Comparison of ENCODE assay signal across 16 cellular contexts in genomic region chr3:171374661-171375285, GRCh38.
DNase-seq lines count a peak whose midpoint lies in the region; ATAC-seq and TF ChIP-seq lines count a peak whose summit lies in the region.
"Had no signal": no experiment of that assay in that cellular context is flagged by ENCODE, and none has a peak within 500 bp of the region (broad histone marks: within the 10 kb centered on the region; RNA-seq: fewer than 3 reads in every experiment).

No MANE protein-coding gene starts in this region.

- H4K20me1 ChIP-seq in mammary epithelial cell (ENCODE audit: insufficient read depth, low read length): no peaks in the 10 kb centered on the region

- no peak overlapping the region for H3K27ac Mint-ChIP-seq in osteocyte (ENCODE audit: unreplicated experiment)
- H3K27ac Mint-ChIP-seq: stimulated activated naive B cell treated with anti-CD40 and anti-IgM and Interleukin-4, amounts not matched to agents 10 μg/mL and 1 μg/mL and 100 μg/mL, for 72 hours had no signal

- H3K4me1 Mint-ChIP-seq in osteocyte (ENCODE audit: unreplicated experiment): peaks cover 23% of the 10 kb centered on the region
- H3K4me1 Mint-ChIP-seq: stimulated activated naive B cell treated with anti-CD40 and anti-IgM and Interleukin-4, amounts not matched to agents 10 μg/mL and 1 μg/mL and 100 μg/mL, for 72 hours had no signal

- H3K4me3 ChIP-seq in MG63: no peak overlapping the region
- no peak overlapping the region for H3K4me3 ChIP-seq in mammary epithelial cell (replicated peaks in 1 of 3; ENCODE audit: insufficient read depth in 1 of 3, low read depth in 2 of 3, low read length in 3 of 3)
- H3K4me3 ChIP-seq: body of pancreas, gastroesophageal sphincter had no signal

- intact Hi-C loops in mammary epithelial cell (cut with micrococcal nuclease) (no loop called here), Right ventricle myocardium inferior (cut with DNase I) (no loop called here)

- no peak overlapping the region for H2AFZ ChIP-seq in mammary epithelial cell (ENCODE audit: low read depth, low read length)

- TF ChIP-seq CTCF in mammary epithelial cell (conservative IDR thresholded peaks at IDR 0.05 in 1 of 2, IDR thresholded peaks at IDR 0.05 in 1 of 2; ENCODE audit: extremely low read depth in 1 of 2, insufficient read depth in 1 of 2, low read depth in 1 of 2, low read length in 2 of 2): no peak
- TF ChIP-seq CTCF in osteocyte (IDR thresholded peaks at IDR 0.05): no peak

- H3K27me3 ChIP-seq in MG63 (no peaks in the 10 kb centered on the region; the same call in 1 of the 2 replicates), mammary epithelial cell (ENCODE audit: insufficient read depth, low read length) (no peaks in the 10 kb centered on the region)
- H3K27me3 ChIP-seq: body of pancreas, gastroesophageal sphincter, neutrophil had no signal

- dilution Hi-C loops in mammary epithelial cell (cut with HindIII; ENCODE audit: low sequenced_read_pairs): no loop called here

- H3K27me3 Mint-ChIP-seq in osteocyte (ENCODE audit: unreplicated experiment): no peaks in the 10 kb centered on the region
- H3K27me3 Mint-ChIP-seq: CD4-positive, CD25-positive, alpha-beta regulatory T cell; stimulated activated naive B cell treated with anti-CD40 and anti-IgM and Interleukin-4, amounts not matched to agents 10 μg/mL and 1 μg/mL and 100 μg/mL, for 72 hours had no signal

- peak overlapping the region; percentile 8 for H3K4me2 ChIP-seq in mammary epithelial cell (ENCODE audit: insufficient read depth, low read depth, low read length)

- peak overlapping the region; percentile 20 for H3K27ac ChIP-seq in mammary epithelial cell (ENCODE audit: insufficient read depth, low read depth, low read length)

- H3K9me3 ChIP-seq in MG63 (no peaks in the 10 kb centered on the region), mammary epithelial cell (replicated peaks; ENCODE audit: insufficient read depth, low read length) (no peaks in the 10 kb centered on the region)
- H3K9me3 ChIP-seq: body of pancreas, gastroesophageal sphincter, neutrophil had no signal

- in situ Hi-C loops in mammary epithelial cell (cut with MboI; ENCODE audit: low sequenced_read_pairs in 2 of 2): no loop called here

- BruUV-seq in mammary epithelial cell (replicated peaks; lab: Mats Ljungman, UMichigan): no TSS peak

- H3K79me2 ChIP-seq in mammary epithelial cell (ENCODE audit: insufficient read depth, low read length): no peaks in the 10 kb centered on the region

- H3K36me3 ChIP-seq in MG63: no peaks in the 10 kb centered on the region
- no peaks in the 10 kb centered on the region for H3K36me3 ChIP-seq in mammary epithelial cell (ENCODE audit: insufficient read depth, low read length)
- H3K36me3 ChIP-seq: gastroesophageal sphincter, neutrophil had no signal

- WGBS in mammary epithelial cell (ENCODE audit: low coverage, missing lambda C conversion rate): 61% methylated on average over 3 of the region's 3 CpGs

- H3K9ac ChIP-seq in mammary epithelial cell (ENCODE audit: insufficient read depth, low read length): no peak overlapping the region

- DNase-seq in AG20443 (ENCODE audit: low spot score) (peak; percentile 43), MG63 (peak; percentile 30), mammary epithelial cell (peak; percentile 72), kidney tubule cell (ENCODE audit: low spot score) (peak; percentile 68), retina (no peak), Right ventricle myocardium inferior (ENCODE audit: missing footprints) (no peak), osteocyte (ENCODE audit: extremely low spot score, unreplicated experiment) (no peak)
- no peak for DNase-seq in stimulated activated CD4-positive, alpha-beta T cell treated with anti-CD3 and anti-CD28 coated beads, Interleukin-4, amount 100 ng/mL, for 24 hours
- DNase-seq: body of pancreas; CD4-positive, CD25-positive, alpha-beta regulatory T cell; NCI-H2081; stimulated activated CD4-positive, alpha-beta T cell treated with anti-CD3 and anti-CD28 coated beads, Interleukin-1b, Interleukin-23, amount 100 ng/mL, for 48 hours; stimulated activated naive B cell treated with anti-CD40 and anti-IgM and Interleukin-4, amounts not matched to agents 10 μg/mL and 1 μg/mL and 100 μg/mL, for 72 hours had no signal

- peaks cover 6% of the 10 kb centered on the region for H3K4me1 ChIP-seq in mammary epithelial cell (ENCODE audit: insufficient read depth, low read length)

- H3K4me3 Mint-ChIP-seq in osteocyte (ENCODE audit: unreplicated experiment): no peak overlapping the region
- H3K4me3 Mint-ChIP-seq: stimulated activated naive B cell treated with anti-CD40 and anti-IgM and Interleukin-4, amounts not matched to agents 10 μg/mL and 1 μg/mL and 100 μg/mL, for 72 hours had no signal

- no peaks in the 10 kb centered on the region for H3K9me3 Mint-ChIP-seq in osteocyte (ENCODE audit: unreplicated experiment)
- H3K9me3 Mint-ChIP-seq: CD4-positive, CD25-positive, alpha-beta regulatory T cell; stimulated activated naive B cell treated with anti-CD40 and anti-IgM and Interleukin-4, amounts not matched to agents 10 μg/mL and 1 μg/mL and 100 μg/mL, for 72 hours had no signal

- ATAC-seq in Right ventricle myocardium inferior: no peak
- ATAC-seq: body of pancreas; gastroesophageal sphincter; left lobe of liver; stimulated activated naive B cell treated with anti-CD40 and anti-IgM and Interleukin-4, amounts not matched to agents 10 μg/mL and 1 μg/mL and 100 μg/mL, for 72 hours had no signal

- no peaks in the 10 kb centered on the region for H3K36me3 Mint-ChIP-seq in osteocyte (ENCODE audit: unreplicated experiment)
- H3K36me3 Mint-ChIP-seq: stimulated activated naive B cell treated with anti-CD40 and anti-IgM and Interleukin-4, amounts not matched to agents 10 μg/mL and 1 μg/mL and 100 μg/mL, for 72 hours had no signal

- CTCF ChIA-PET in mammary epithelial cell (lab: Charles Lee; ENCODE audit: low non-redundant PET): interaction anchor here (0.6 kb wide), 1 partner anchor 242 kb away, joined by 3 read pairs; no protein-coding TSS in a partner anchor

Comparison
In these comparisons a context has a peak if more than half of its experiments do, and no peak if none do; other contexts are left out.
1. DNase-seq: peak in AG20443 (single experiment), MG63 (single experiment), mammary epithelial cell (single experiment) and kidney tubule cell (single experiment); none in stimulated activated CD4-positive, alpha-beta T cell treated with anti-CD3 and anti-CD28 coated beads, Interleukin-4, amount 100 ng/mL, for 24 hours (single experiment), retina (single experiment), Right ventricle myocardium inferior (single experiment) and osteocyte (single experiment).